22 cellular contexts compared by ENCODE assay signal in genomic region chr1:47326271-47326670, GRCh38.
"Had no signal": no experiment of that assay in that cellular context is flagged by ENCODE, and none has a peak within 500 bp of the region (broad histone marks: within the 10 kb centered on the region; RNA-seq: fewer than 3 reads in every experiment).

No MANE protein-coding gene starts in this region.

- H3K36me3 ChIP-seq: MG63 had no signal

- H3K4me1 Mint-ChIP-seq: activated B cell treated with CpG ODN at 0.5 μM for 24 hours; activated CD4-positive, alpha-beta T cell treated with anti-CD3 and anti-CD28 coated beads, Interleukin-2, amount 10 ng/mL, durations not matched to agents 24 days and 14 days; activated CD8-positive, alpha-beta memory T cell treated with anti-CD3 and anti-CD28 coated beads, Interleukin-2, amount 10 ng/mL, durations not matched to agents 7 days and 5 days; activated naive CD4-positive, alpha-beta T cell treated with anti-CD3 and anti-CD28 coated beads, Interleukin-2, amount 50 U/mL, for 24 hours; IgD-negative memory B cell had no signal

- H3K9me3 ChIP-seq: MG63 had no signal

- H3K36me3 Mint-ChIP-seq: activated CD8-positive, alpha-beta memory T cell treated with anti-CD3 and anti-CD28 coated beads, Interleukin-2, amount 10 ng/mL, durations not matched to agents 7 days and 5 days; activated naive CD4-positive, alpha-beta T cell treated with anti-CD3 and anti-CD28 coated beads, Interleukin-2, amount 50 U/mL, for 24 hours had no signal

- ATAC-seq: activated CD8-positive, alpha-beta memory T cell treated with anti-CD3 and anti-CD28 coated beads, Interleukin-2, amount 10 ng/mL, durations not matched to agents 7 days and 5 days; T-helper 17 cell had no signal

- H3K9me3 Mint-ChIP-seq: activated B cell treated with CpG ODN at 0.5 μM for 24 hours; activated CD4-positive, alpha-beta T cell treated with anti-CD3 and anti-CD28 coated beads, Interleukin-2, amount 10 ng/mL, durations not matched to agents 24 days and 14 days; activated naive CD4-positive, alpha-beta T cell treated with anti-CD3 and anti-CD28 coated beads, Interleukin-2, amount 50 U/mL, for 24 hours; activated T-cell treated with anti-CD3 and anti-CD28 coated beads, Interleukin-2, amount 50 U/mL, for 24 hours; activated T-helper 1 cell treated with anti-CD3 and anti-CD28 coated beads, Interleukin-12 subunit alpha, Interleukin-12 subunit beta, Interleukin-2, Interleukin-4 antibody, amounts not matched to agents 30 ng/mL and 10 ng/mL and 1 ng/mL, durations not matched to agents 14 hours and 24 hours and 36 hours; IgD-negative memory B cell had no signal

- H3K27me3 Mint-ChIP-seq: activated B cell treated with CpG ODN at 0.5 μM for 24 hours; activated CD4-positive, alpha-beta T cell treated with anti-CD3 and anti-CD28 coated beads, Interleukin-2, amount 10 ng/mL, durations not matched to agents 24 days and 14 days; activated CD8-positive, alpha-beta memory T cell treated with anti-CD3 and anti-CD28 coated beads, Interleukin-2, amount 10 ng/mL, durations not matched to agents 7 days and 5 days; activated naive CD4-positive, alpha-beta T cell treated with anti-CD3 and anti-CD28 coated beads, Interleukin-2, amount 50 U/mL, for 24 hours; activated T-cell treated with anti-CD3 and anti-CD28 coated beads, Interleukin-2, amount 50 U/mL, for 24 hours; IgD-negative memory B cell; T-helper 17 cell had no signal

- H3K4me3 ChIP-seq: MG63 had no signal

- H3K27me3 ChIP-seq: MG63 had no signal

- H3K4me3 Mint-ChIP-seq: activated B cell treated with CpG ODN at 0.5 μM for 24 hours; activated CD4-positive, alpha-beta T cell treated with anti-CD3 and anti-CD28 coated beads, Interleukin-2, amount 10 ng/mL, durations not matched to agents 24 days and 14 days; activated CD8-positive, alpha-beta memory T cell treated with anti-CD3 and anti-CD28 coated beads, Interleukin-2, amount 10 ng/mL, durations not matched to agents 7 days and 5 days; activated naive CD4-positive, alpha-beta T cell treated with anti-CD3 and anti-CD28 coated beads, Interleukin-2, amount 50 U/mL, for 24 hours; activated T-cell treated with anti-CD3 and anti-CD28 coated beads, Interleukin-2, amount 50 U/mL, for 24 hours; activated T-helper 1 cell treated with anti-CD3 and anti-CD28 coated beads, Interleukin-12 subunit alpha, Interleukin-12 subunit beta, Interleukin-2, Interleukin-4 antibody, amounts not matched to agents 30 ng/mL and 10 ng/mL and 1 ng/mL, durations not matched to agents 14 hours and 24 hours and 36 hours; IgD-negative memory B cell; T-helper 17 cell had no signal

- H3K27ac Mint-ChIP-seq: activated B cell treated with CpG ODN at 0.5 μM for 24 hours; activated CD4-positive, alpha-beta T cell treated with anti-CD3 and anti-CD28 coated beads, Interleukin-2, amount 10 ng/mL, durations not matched to agents 24 days and 14 days; activated CD8-positive, alpha-beta memory T cell treated with anti-CD3 and anti-CD28 coated beads, Interleukin-2, amount 10 ng/mL, durations not matched to agents 7 days and 5 days; activated naive CD4-positive, alpha-beta T cell treated with anti-CD3 and anti-CD28 coated beads, Interleukin-2, amount 50 U/mL, for 24 hours; activated T-cell treated with anti-CD3 and anti-CD28 coated beads, Interleukin-2, amount 50 U/mL, for 24 hours; activated T-helper 1 cell treated with anti-CD3 and anti-CD28 coated beads, Interleukin-12 subunit alpha, Interleukin-12 subunit beta, Interleukin-2, Interleukin-4 antibody, amounts not matched to agents 30 ng/mL and 10 ng/mL and 1 ng/mL, durations not matched to agents 14 hours and 24 hours and 36 hours; IgD-negative memory B cell; T-helper 17 cell had no signal

- H3K27ac ChIP-seq: KMS-11 had no signal

- DNase-seq: activated B cell treated with CpG ODN at 0.5 μM for 24 hours; activated CD4-positive, alpha-beta T cell treated with anti-CD3 and anti-CD28 coated beads for 1 hour; activated CD4-positive, alpha-beta T cell treated with anti-CD3 and anti-CD28 coated beads, Interleukin-2, amount 10 ng/mL, durations not matched to agents 24 days and 14 days; activated CD4-positive, alpha-beta T cell treated with anti-CD3 and anti-CD28 coated beads, Interleukin-2, amount 50 U/mL, for 48 hours; activated CD8-positive, alpha-beta memory T cell treated with anti-CD3 and anti-CD28 coated beads, Interleukin-2, amount 10 ng/mL, durations not matched to agents 7 days and 5 days; activated effector memory CD4-positive, alpha-beta T cell treated with Interleukin-2 at 50 U/mL for 16 hours; activated naive CD4-positive, alpha-beta T cell; activated T-cell treated with anti-CD3 and anti-CD28 coated beads, Interleukin-2, amount 50 U/mL, for 24 hours; aorta; MG63; MV-4-11; NCI-H1092 treated with DMSO at 0.1 percent for 48 hours; NCI-H1694; NCI-H446; NCI-H524; SIG-M5; T-helper 17 cell; T-helper 9 cell had no signal
